ENCODE assay signal across 22 cellular contexts in genomic region chr13:28000567-28000966, GRCh38. TPM values are rescaled to one million over a fixed set of nuclear protein-coding genes. Genes with fewer than 3 reads are reported as not detected.
"Had no signal": no experiment of that assay in that cellular context is flagged by ENCODE, and none has a peak within 500 bp of the region (broad histone marks: within the 10 kb centered on the region; RNA-seq: fewer than 3 reads in every experiment).

No MANE protein-coding gene starts in this region.

- ATAC-seq: gastrocnemius medialis; naive thymus-derived CD8-positive, alpha-beta T cell; sciatic nerve; stimulated activated naive B cell treated with anti-CD40 and anti-IgM and Interleukin-4, amounts not matched to agents 10 μg/mL and 1 μg/mL and 100 μg/mL, for 72 hours had no signal

- H3K4me1 Mint-ChIP-seq: immature natural killer cell had no signal

- H3K27me3 ChIP-seq: adrenal gland, gastrocnemius medialis, spleen had no signal

- H3K4me3 Mint-ChIP-seq: activated B cell treated with CpG ODN at 0.5 μM for 24 hours; immature natural killer cell; naive thymus-derived CD8-positive, alpha-beta T cell; stimulated activated naive B cell treated with anti-CD40 and anti-IgM and Interleukin-4, amounts not matched to agents 10 μg/mL and 1 μg/mL and 100 μg/mL, for 72 hours; T-helper 1 cell treated with Interleukin-12 subunit alpha and Interleukin-12 subunit beta and Interleukin-4 antibody, amounts not matched to agents 30 μg/mL and 1 μg/mL, for 36 hours had no signal

- H3K27ac Mint-ChIP-seq: activated B cell treated with CpG ODN at 0.5 μM for 24 hours; immature natural killer cell; naive thymus-derived CD8-positive, alpha-beta T cell; stimulated activated naive B cell treated with anti-CD40 and anti-IgM and Interleukin-4, amounts not matched to agents 10 μg/mL and 1 μg/mL and 100 μg/mL, for 72 hours; T-helper 1 cell treated with Interleukin-12 subunit alpha and Interleukin-12 subunit beta and Interleukin-4 antibody, amounts not matched to agents 30 μg/mL and 1 μg/mL, for 36 hours had no signal

- H3K9me3 Mint-ChIP-seq: activated B cell treated with CpG ODN at 0.5 μM for 24 hours; immature natural killer cell; naive thymus-derived CD8-positive, alpha-beta T cell; stimulated activated naive B cell treated with anti-CD40 and anti-IgM and Interleukin-4, amounts not matched to agents 10 μg/mL and 1 μg/mL and 100 μg/mL, for 72 hours; T-helper 1 cell treated with Interleukin-12 subunit alpha and Interleukin-12 subunit beta and Interleukin-4 antibody, amounts not matched to agents 30 μg/mL and 1 μg/mL, for 36 hours had no signal

- DNase-seq: activated B cell treated with CpG ODN at 0.5 μM for 24 hours; activated CD4-positive, alpha-beta T cell treated with anti-CD3 and anti-CD28 coated beads, Interleukin-2, amount 50 U/mL, for 1 hour; activated naive CD4-positive, alpha-beta T cell treated with anti-CD3 and anti-CD28 coated beads, Interleukin-2, amount 50 U/mL, for 16 hours; activated T-cell treated with anti-CD3 and anti-CD28 coated beads, Interleukin-2, amount 50 U/mL, for 1 hour; adrenal gland; effector CD4-positive, alpha-beta T cell; gastrocnemius medialis; immature natural killer cell; left cardiac atrium; lower lobe of right lung; naive thymus-derived CD8-positive, alpha-beta T cell; occipital lobe; stimulated activated CD4-positive, alpha-beta T cell treated with anti-CD3 and anti-CD28 coated beads, Interleukin-1b, Interleukin-23, amount 100 ng/mL, for 48 hours; stimulated activated naive B cell treated with anti-CD40 and anti-IgM and Interleukin-4, amounts not matched to agents 10 μg/mL and 1 μg/mL and 100 μg/mL, for 72 hours; trophoblast cell had no signal

- H3K27ac ChIP-seq: adrenal gland, coronary artery, gastrocnemius medialis, lower lobe of right lung, spleen had no signal

- H3K27me3 Mint-ChIP-seq: activated B cell treated with CpG ODN at 0.5 μM for 24 hours; naive thymus-derived CD8-positive, alpha-beta T cell; stimulated activated naive B cell treated with anti-CD40 and anti-IgM and Interleukin-4, amounts not matched to agents 10 μg/mL and 1 μg/mL and 100 μg/mL, for 72 hours had no signal

- H3K9me3 ChIP-seq: adrenal gland, gastrocnemius medialis, lower lobe of right lung, spleen had no signal

- H3K4me3 ChIP-seq: adrenal gland, coronary artery, gastrocnemius medialis, lower lobe of right lung, spleen had no signal

- H3K36me3 ChIP-seq: adrenal gland, gastrocnemius medialis, lower lobe of right lung, spleen had no signal

- H3K4me1 ChIP-seq: adrenal gland, gastrocnemius medialis, lower lobe of right lung, spleen had no signal

- H3K36me3 Mint-ChIP-seq: immature natural killer cell; naive thymus-derived CD8-positive, alpha-beta T cell; stimulated activated naive B cell treated with anti-CD40 and anti-IgM and Interleukin-4, amounts not matched to agents 10 μg/mL and 1 μg/mL and 100 μg/mL, for 72 hours had no signal

RNA-seq across cellular contexts. Expression of gene URAD, which starts 12.1 kb away (rescaled TPM):
- total RNA-seq: activated B cell treated with CpG ODN at 0.5 μM for 24 hours; adrenal gland; gastrocnemius medialis; left cardiac atrium; lower lobe of right lung; mononuclear cell; naive thymus-derived CD8-positive, alpha-beta T cell; occipital lobe; pulmonary artery endothelial cell; sciatic nerve had no signal

RNA-seq across cellular contexts. Expression of gene CDX2, which starts 31.5 kb away (rescaled TPM):
- total RNA-seq: activated B cell treated with CpG ODN at 0.5 μM for 24 hours; left cardiac atrium; lower lobe of right lung; mononuclear cell; naive thymus-derived CD8-positive, alpha-beta T cell; occipital lobe; pulmonary artery endothelial cell; sciatic nerve; spleen; subcutaneous adipose tissue had no signal
